1 cellular context compared by ENCODE assay signal in genomic region chr1:155125511-155125945, GRCh38.
TF ChIP-seq lines count a peak whose summit lies in the region.

No MANE protein-coding gene starts in this region.

TF ChIP-seq in HepG2, 621 proteins besides CTCF, POLR2A, EP300 and RAD21:
- TF ChIP-seq ZHX2 (IDR thresholded peaks at IDR 0.05; ENCODE audit: low read depth) (no peak), ZHX2 (CRISPR knock-in tag; IDR thresholded peaks at IDR 0.05; ENCODE audit: borderline replicate concordance) (no peak), RBM39 (IDR thresholded peaks at IDR 0.05; ENCODE audit: low read depth, low read length, poor library complexity, severe bottlenecking) (peak; percentile 23), ZNF761 (CRISPR knock-in tag; conservative IDR thresholded peaks at IDR 0.05) (no peak), POLR2AphosphoS5 (IDR thresholded peaks at IDR 0.05; ENCODE audit: low read depth, low read length) (peak; percentile 32; the same call in 1 of the 2 replicates), ASH2L (IDR thresholded peaks at IDR 0.05; ENCODE audit: insufficient read length, low read depth, low read length) (peak; percentile 25), ZNF282 (IDR thresholded peaks at IDR 0.05; ENCODE audit: partially characterized antibody) (no peak), SKIL (CRISPR knock-in tag; IDR thresholded peaks at IDR 0.05; ENCODE audit: borderline replicate concordance) (no peak), ZNF33A (CRISPR knock-in tag; IDR thresholded peaks at IDR 0.05; ENCODE audit: borderline replicate concordance) (peak; percentile 4), POLR2G (IDR thresholded peaks at IDR 0.05; ENCODE audit: low read depth, low read length) (0 out of 2 replicates have a peak, but pooled peaks have one; percentile 10), CHD4 (IDR thresholded peaks at IDR 0.05; ENCODE audit: borderline replicate concordance, low read length) (0 out of 2 replicates have a peak, but pooled peaks have one; percentile 64), ZNF616 (CRISPR knock-in tag; IDR thresholded peaks at IDR 0.05; ENCODE audit: low read depth) (0 out of 2 replicates have a peak, but pooled peaks have one; percentile 28), ZNF430 (CRISPR knock-in tag; IDR thresholded peaks at IDR 0.05) (peak; percentile 34; the same call in 1 of the 2 replicates), KLF16 (CRISPR knock-in tag; IDR thresholded peaks at IDR 0.05) (0 out of 4 replicates have a peak, but pooled peaks of 1 of the 2 experiments have one; percentile 18)
